In genomic region chr3:50251220-50251619, GRCh38 we compare ENCODE assay signal across 11 cellular contexts. TPM values are rescaled to one million over a fixed set of nuclear protein-coding genes. Genes with fewer than 3 reads are reported as not detected.
DNase-seq lines count a peak whose midpoint lies in the region; TF ChIP-seq lines count a peak whose summit lies in the region.
"Had no signal": no experiment of that assay in that cellular context is flagged by ENCODE, and none has a peak within 500 bp of the region (broad histone marks: within the 10 kb centered on the region; RNA-seq: fewer than 3 reads in every experiment).

No MANE protein-coding gene starts in this region.

- H4K8ac ChIP-seq in H9 (replicated peaks; ENCODE audit: insufficient read length, low read depth, low read length) = no peak overlapping the region

- no peak overlapping the region for H3K23ac ChIP-seq in H9 (ENCODE audit: insufficient read length, low read depth, low read length)

- peaks cover 13% of the 10 kb centered on the region; the same call in 1 of the 2 replicates for H3K79me2 ChIP-seq in H9 (ENCODE audit: insufficient read depth, low read length)

- H3K4me1 Mint-ChIP-seq in neural crest cell (peaks cover 18% of the 10 kb centered on the region), H9 (peaks cover 18 to 19% of the 10 kb centered on the region in 2 experiments)

- H2BK120ac ChIP-seq in H9 (ENCODE audit: low read depth, low read length, poor library complexity, severe bottlenecking) = no peak overlapping the region

- no peak overlapping the region for H4K91ac ChIP-seq in H9 (ENCODE audit: insufficient read length, low read depth, low read length)

- H3K4me3 ChIP-seq in cardiac fibroblast (replicated peaks in 1 of 2; ENCODE audit: low read depth in 2 of 2, low read length in 2 of 2) = no peak overlapping the region

- DNase-seq in AG08395 (ENCODE audit: low spot score) = peak; percentile 54
- peak; percentile 94 for DNase-seq in NCI-H226
- peak; percentile 79 to 95 for DNase-seq in cardiac fibroblast (ENCODE audit: low read depth in 2 of 2)
- DNase-seq in neural crest cell (ENCODE audit: low read depth, low spot score) = no peak
- DNase-seq in H9 = no peak
- DNase-seq in NOMO-1 (lab: John Stamatoyannopoulos, UW; ENCODE audit: unreplicated experiment in 2 of 2) = no peak
- no peak for DNase-seq in 8988T
- no peak for DNase-seq in KBM-7
- DNase-seq: amygdala, NCI-H526 had no signal

- no peak overlapping the region for H2BK20ac ChIP-seq in H9 (ENCODE audit: low read depth, low read length, poor library complexity, severe bottlenecking)

- no peak overlapping the region for H2AFZ ChIP-seq in H9 (ENCODE audit: low read length)

- no peak overlapping the region for H3K56ac ChIP-seq in H9 (ENCODE audit: insufficient read length, low read depth, low read length)

- H3K4ac ChIP-seq in H9 (ENCODE audit: low read depth, low read length) = no peak overlapping the region

- peak overlapping the region; percentile 59 for H3K4me3 Mint-ChIP-seq in neural crest cell
- no peak overlapping the region; a peak in 1 of 5 replicates for H3K4me3 Mint-ChIP-seq in H9

- H3K9me3 Mint-ChIP-seq in neural crest cell (no peaks in the 10 kb centered on the region), H9 (no peaks in the 10 kb centered on the region)

- H3K27ac Mint-ChIP-seq in neural crest cell (ENCODE audit: unreplicated experiment) = no peak overlapping the region
- no peak overlapping the region; a peak in 1 of 7 replicates for H3K27ac Mint-ChIP-seq in H9
- H3K27ac Mint-ChIP-seq: progenitor cell of endocrine pancreas had no signal

- H2BK15ac ChIP-seq in H9 (ENCODE audit: low read depth, low read length) = no peak overlapping the region

- H3K27me3 ChIP-seq in H9 (ENCODE audit: insufficient read depth, low read length) = no peaks in the 10 kb centered on the region

- H2BK12ac ChIP-seq in H9 (ENCODE audit: insufficient read length, low read depth, low read length) = no peak overlapping the region

- no peak overlapping the region for H3K27ac ChIP-seq in H9 (ENCODE audit: insufficient read length, low read depth, low read length)

- no peaks in the 10 kb centered on the region for H3K9me3 ChIP-seq in H9 (ENCODE audit: control insufficient read depth, low read depth, low read length)

- peaks cover 5% of the 10 kb centered on the region for H4K20me1 ChIP-seq in H9 (ENCODE audit: control insufficient read depth, insufficient read depth, insufficient read length)

- H3K14ac ChIP-seq in H9 (ENCODE audit: insufficient read depth, low read length) = no peak overlapping the region; the same call in 1 of the 2 replicates

- no peak overlapping the region for H3K18ac ChIP-seq in H9 (ENCODE audit: insufficient read length, low read depth, low read length)

- no peaks in the 10 kb centered on the region for H3K4me1 ChIP-seq in H9 (ENCODE audit: insufficient read depth, low read length)

- H3K23me2 ChIP-seq in H9 (ENCODE audit: insufficient read length, low read depth, low read length, poor library complexity, severe bottlenecking) = no peaks in the 10 kb centered on the region

- no peak overlapping the region for H3K4me2 ChIP-seq in H9 (ENCODE audit: insufficient read depth, insufficient read length, low read length)

- H2AK5ac ChIP-seq in H9 (ENCODE audit: insufficient read length, low read length) = no peak overlapping the region

- TF ChIP-seq CTCF in cardiac fibroblast (IDR thresholded peaks at IDR 0.05; ENCODE audit: low read depth, low read length) = no peak
- no peak for TF ChIP-seq CTCF in neural crest cell (conservative IDR thresholded peaks at IDR 0.05)
- TF ChIP-seq CTCF in H9 (conservative IDR thresholded peaks at IDR 0.05) = no peak

- H4K5ac ChIP-seq in H9 (ENCODE audit: insufficient read length, low read depth, low read length) = no peak overlapping the region

- no peak overlapping the region for H2BK5ac ChIP-seq in H9 (ENCODE audit: insufficient read length, low read length)

- no CpG with 5 or more reads among the region's 8 CpGs for WGBS in H9 (ENCODE audit: extremely low coverage, insufficient read length, low lambda C conversion rate)

- H3K27me3 Mint-ChIP-seq in neural crest cell (ENCODE audit: low read depth) (no peaks in the 10 kb centered on the region), H9 (ENCODE audit: low read depth) (no peaks in the 10 kb centered on the region)
- H3K27me3 Mint-ChIP-seq: progenitor cell of endocrine pancreas had no signal

- H3K9ac ChIP-seq in H9 (ENCODE audit: extremely low read depth, insufficient read length, low read length) = no peak overlapping the region

- H3K79me1 ChIP-seq in H9 (ENCODE audit: insufficient read depth, low read depth, low read length, poor library complexity, severe bottlenecking) = peaks cover 11% of the 10 kb centered on the region

- H3K36me3 Mint-ChIP-seq in neural crest cell (ENCODE audit: low read depth) = no peaks in the 10 kb centered on the region
- peaks cover 7 to 38% (median 38%) of the 10 kb centered on the region in 3 experiments for H3K36me3 Mint-ChIP-seq in H9 (ENCODE audit: insufficient read depth in 1 of 3, low read depth in 3 of 3)

- no peak overlapping the region for H3T11ph ChIP-seq in H9 (ENCODE audit: low read length)

- in situ Hi-C loops in KBM-7 (cut with MboI; ENCODE audit: low pct_unique_long_range_greater_than_20kb, low sequenced_read_pairs) = no loop called here

RNA-seq across cellular contexts. Expression of gene GNAI2, which starts 15.2 kb away (rescaled TPM):
- total RNA-seq in neural crest cell (176 and 190 TPM in 2 replicates), H9 (2021) (210 and 218 TPM in 2 replicates)

RNA-seq across cellular contexts. Expression of gene SEMA3B, which starts 17.7 kb away (rescaled TPM):
- 2.3 and 2.9 TPM in 2 replicates for total RNA-seq in neural crest cell
- total RNA-seq in H9 (2021) = 4.4 and 6.4 TPM in 2 replicates

RNA-seq across cellular contexts. Expression of gene LSMEM2, which starts 27.7 kb away (rescaled TPM):
- total RNA-seq in neural crest cell = not detected in 2 replicates
- total RNA-seq in H9 (2021) = 0.24 and 0.50 TPM in 2 replicates
- total RNA-seq: progenitor cell of endocrine pancreas had no signal

RNA-seq across cellular contexts. Expression of gene IFRD2, which starts 41.0 kb away (rescaled TPM):
- total RNA-seq in neural crest cell = 69.2 and 77.1 TPM in 2 replicates
- 107 and 109 TPM in 2 replicates for total RNA-seq in H9 (2021)

RNA-seq across cellular contexts. Expression of gene SLC38A3, which starts 46.1 kb away (rescaled TPM):
- total RNA-seq in neural crest cell (1.8 and 2.7 TPM in 2 replicates), H9 (2021) (1.4 and 3.2 TPM in 2 replicates)

Comparison
In these comparisons a context has a peak if more than half of its experiments do, and no peak if none do; other contexts are left out.
1. DNase-seq: peak in AG08395 (single experiment), NCI-H226 (single experiment) and cardiac fibroblast (2 of 2); none in neural crest cell (single experiment), H9 (single experiment), NOMO-1 (0 of 2), 8988T (single experiment) and KBM-7 (single experiment).